In genomic region chr14:44404599-44405349, GRCh38 we compare ENCODE assay signal across 15 cellular contexts.
A peak's percentile ranks its signal among the peaks of the same experiment; 100 is the strongest.
DNase-seq lines count a peak whose midpoint lies in the region; ATAC-seq and TF ChIP-seq lines count a peak whose summit lies in the region.
"Had no signal": no experiment of that assay in that cellular context is flagged by ENCODE, and none has a peak within 500 bp of the region (broad histone marks: within the 10 kb centered on the region; RNA-seq: fewer than 3 reads in every experiment).

No MANE protein-coding gene starts in this region.

- peaks cover 6% of the 10 kb centered on the region for H3K4me1 Mint-ChIP-seq in endodermal cell

- no peak overlapping the region for H3K4me3 Mint-ChIP-seq in endodermal cell
- H3K4me3 Mint-ChIP-seq: CD8-positive, alpha-beta T cell had no signal

- H2AFZ ChIP-seq in neural cell (ENCODE audit: low read depth, low read length): no peak overlapping the region

- TF ChIP-seq RAD21 in neural cell (conservative IDR thresholded peaks at IDR 0.05): peak; percentile 25

- TF ChIP-seq EP300 in neural cell (conservative IDR thresholded peaks at IDR 0.05; ENCODE audit: poor library complexity, severe bottlenecking): peak; percentile 99

- H3K4me1 ChIP-seq in endodermal cell (ENCODE audit: control insufficient read depth, insufficient read depth, low read length): peaks cover 10% of the 10 kb centered on the region
- H3K4me1 ChIP-seq in left lung: no peaks in the 10 kb centered on the region

- H4K20me1 ChIP-seq in neural cell (ENCODE audit: insufficient read depth): no peaks in the 10 kb centered on the region

- peak; percentile 36 for DNase-seq in DMS 273 (lab: John Stamatoyannopoulos, UW; ENCODE audit: unreplicated experiment)
- DNase-seq in DMS 273 treated with DMSO at 0.1 percent for 48 hours (lab: John Stamatoyannopoulos, UW): no peak
- peak; percentile 8 to 78 for DNase-seq in NCI-H524 (lab: John Stamatoyannopoulos, UW)
- DNase-seq in endodermal cell: no peak
- DNase-seq in stimulated activated naive CD8-positive, alpha-beta T cell treated with anti-CD3 and anti-CD28 coated beads, Interleukin-15, Interleukin-2, amounts not matched to agents 100 U/mL and 50 U/mL, for 24 hours: no peak
- no peak for DNase-seq in GM10266 (ENCODE audit: extremely low spot score)
- DNase-seq in left lung: no peak
- DNase-seq: CD8-positive, alpha-beta T cell; EL; MM.1S; NCI-H2029 treated with DMSO at 0.1 percent for 48 hours had no signal

- H3K36me3 ChIP-seq in endodermal cell (ENCODE audit: control insufficient read depth, insufficient read depth, low read length) (no peaks in the 10 kb centered on the region), neural cell (ENCODE audit: insufficient read depth, low read length) (no peaks in the 10 kb centered on the region), left lung (no peaks in the 10 kb centered on the region)
- H3K36me3 ChIP-seq: HAP-1 had no signal

- peak overlapping the region; percentile 13 for H3K4me3 ChIP-seq in endodermal cell (ENCODE audit: low read length)
- peak overlapping the region; percentile 42 for H3K4me3 ChIP-seq in neural cell (ENCODE audit: low read length)
- H3K4me3 ChIP-seq in left lung: no peak overlapping the region
- H3K4me3 ChIP-seq: HAP-1, SK-N-MC had no signal

- no peak for ATAC-seq in stimulated activated naive CD8-positive, alpha-beta T cell treated with anti-CD3 and anti-CD28 coated beads, Interleukin-15, Interleukin-2, amounts not matched to agents 100 U/mL and 50 U/mL, for 24 hours
- ATAC-seq in left lung: no peak
- ATAC-seq: CD8-positive, alpha-beta T cell had no signal

- H3K4me2 ChIP-seq in neural cell (ENCODE audit: low read length): peak overlapping the region; percentile 29

- intact Hi-C loops in left lung (cut with DNase I): no loop called here

- no peak overlapping the region for H3K27ac Mint-ChIP-seq in endodermal cell
- H3K27ac Mint-ChIP-seq: CD8-positive, alpha-beta T cell had no signal

- H3K9me3 ChIP-seq in endodermal cell (ENCODE audit: control insufficient read depth, low read length) (no peaks in the 10 kb centered on the region), neural cell (ENCODE audit: low read length) (no peaks in the 10 kb centered on the region), left lung (no peaks in the 10 kb centered on the region)
- H3K9me3 ChIP-seq: HAP-1 had no signal

- no peaks in the 10 kb centered on the region for H3K9me2 ChIP-seq in neural cell (ENCODE audit: insufficient read depth, low read length)

- H3K36me3 Mint-ChIP-seq in endodermal cell (ENCODE audit: low read depth): no peaks in the 10 kb centered on the region
- H3K36me3 Mint-ChIP-seq: CD8-positive, alpha-beta T cell had no signal

- H3K79me2 ChIP-seq in neural cell (replicated peaks; ENCODE audit: insufficient read depth, low read length): no peaks in the 10 kb centered on the region

- 85 to 89% methylated on average over 4 to 6 of the region's 6 CpGs for WGBS in endodermal cell (ENCODE audit: insufficient coverage in 1 of 2, insufficient read length in 1 of 2), 2 experiments

- H3K27ac ChIP-seq in endodermal cell (ENCODE audit: low read depth, low read length): no peak overlapping the region
- H3K27ac ChIP-seq in neural cell (ENCODE audit: low read length): peak overlapping the region; percentile 36
- no peak overlapping the region for H3K27ac ChIP-seq in left lung
- H3K27ac ChIP-seq: 22Rv1, SK-N-MC had no signal

- TF ChIP-seq CTCF in endodermal cell (conservative IDR thresholded peaks at IDR 0.05) (no peak), neural cell (IDR thresholded peaks at IDR 0.05; ENCODE audit: poor library complexity, severe bottlenecking) (no peak), GM10266 (IDR thresholded peaks at IDR 0.05; ENCODE audit: control insufficient read depth, insufficient read depth, low read depth, missing control alignments) (no peak), left lung (IDR thresholded peaks at IDR 0.05) (no peak)

- H3K27me3 ChIP-seq in endodermal cell (ENCODE audit: control insufficient read depth, insufficient read depth, low read length, poor library complexity, severe bottlenecking) (no peaks in the 10 kb centered on the region), neural cell (ENCODE audit: insufficient read depth, low read depth, low read length) (no peaks in the 10 kb centered on the region), left lung (no peaks in the 10 kb centered on the region)

- H3F3A ChIP-seq in neural cell (ENCODE audit: insufficient read depth, low read length, poor library complexity, severe bottlenecking): peaks cover 3% of the 10 kb centered on the region

- H3K27me3 Mint-ChIP-seq in endodermal cell (ENCODE audit: insufficient read depth): peaks cover 2% of the 10 kb centered on the region

- H3K9ac ChIP-seq in endodermal cell (ENCODE audit: extremely low read depth, low read length, poor library complexity, severe bottlenecking) (no peak overlapping the region), neural cell (ENCODE audit: low read length) (no peak overlapping the region)

- no peaks in the 10 kb centered on the region for H3K9me3 Mint-ChIP-seq in endodermal cell

TF ChIP-seq in neural cell, 6 proteins besides CTCF, POLR2A, EP300 and RAD21:
- peak; percentile 90 for TF ChIP-seq POLR2AphosphoS5 (IDR thresholded peaks at IDR 0.05)
- TF ChIP-seq MXI1 (conservative IDR thresholded peaks at IDR 0.05; ENCODE audit: poor library complexity, severe bottlenecking): no peak
- TF ChIP-seq TAF1 (IDR thresholded peaks at IDR 0.05; ENCODE audit: low read depth): no peak
- no peak for TF ChIP-seq SMC3 (conservative IDR thresholded peaks at IDR 0.05; ENCODE audit: poor library complexity)
- TF ChIP-seq EZH2 (IDR thresholded peaks at IDR 0.05; ENCODE audit: borderline replicate concordance, insufficient read depth, low read length, poor library complexity, severe bottlenecking): no peak
- peak; percentile 70 for TF ChIP-seq REST (IDR thresholded peaks at IDR 0.05; ENCODE audit: borderline replicate concordance)

Comparison
In these comparisons a context has a peak if more than half of its experiments do, and no peak if none do; other contexts are left out.
1. DNase-seq: peak in DMS 273 (single experiment) and NCI-H524 (2 of 2); none in DMS 273 treated with DMSO at 0.1 percent for 48 hours (single experiment), endodermal cell (single experiment), stimulated activated naive CD8-positive, alpha-beta T cell treated with anti-CD3 and anti-CD28 coated beads, Interleukin-15, Interleukin-2, amounts not matched to agents 100 U/mL and 50 U/mL, for 24 hours (single experiment), GM10266 (single experiment) and left lung (0 of 2).
2. H3K4me3 ChIP-seq: peak in endodermal cell (single experiment) and neural cell (single experiment); none in left lung (0 of 2).